1 cellular context compared by ENCODE assay signal in the genomic region with DNA sequence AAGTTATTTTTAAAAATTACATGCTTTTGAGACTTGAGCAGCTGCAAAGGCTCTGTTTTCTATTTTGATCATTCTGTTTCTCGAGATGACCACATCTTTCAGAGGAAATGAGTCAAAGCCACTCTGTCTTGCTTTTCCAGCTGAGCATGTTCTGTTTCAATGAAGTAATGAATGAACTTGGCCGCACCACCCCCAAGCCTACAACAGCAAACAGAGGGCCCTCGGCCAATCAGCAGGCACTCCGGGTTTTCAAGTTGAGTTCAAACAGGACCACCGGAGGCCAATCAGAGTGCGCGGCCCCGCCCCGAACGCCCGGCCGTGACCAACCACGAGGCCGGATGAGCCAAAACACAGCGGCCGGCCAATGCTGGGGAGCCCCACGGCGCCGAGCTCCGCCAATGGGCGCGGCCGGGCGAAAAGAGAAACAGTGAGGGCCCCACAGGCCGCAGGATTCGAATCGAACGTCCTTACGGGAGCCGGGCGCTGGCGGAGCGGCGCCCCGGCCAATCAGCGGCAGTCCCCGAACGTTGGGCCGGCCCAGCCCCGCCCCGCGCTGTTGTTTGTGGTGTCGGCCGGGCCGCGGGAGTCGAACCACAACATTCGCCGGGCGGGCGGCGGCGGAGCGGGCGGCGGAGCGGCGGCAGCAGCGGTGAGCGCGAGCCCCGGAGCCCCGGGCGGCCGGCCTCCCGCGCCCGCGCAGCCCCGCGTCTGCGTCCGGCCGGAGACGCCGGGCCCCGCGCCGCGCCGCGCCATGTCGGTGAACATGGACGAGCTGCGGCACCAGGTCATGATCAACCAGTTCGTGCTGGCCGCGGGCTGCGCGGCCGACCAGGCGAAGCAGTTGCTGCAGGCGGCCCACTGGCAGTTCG.
TF ChIP-seq lines count a peak whose summit lies in the region.

A gene (plus strand): TSS at position 594 of the 869 bp plus-strand sequence. CDS start 158 bp downstream, at position 752.

TF ChIP-seq in HepG2, 621 proteins besides CTCF, POLR2A, EP300 and RAD21 (continued from another document and continues in another):
- TF ChIP-seq, protein P1, sequence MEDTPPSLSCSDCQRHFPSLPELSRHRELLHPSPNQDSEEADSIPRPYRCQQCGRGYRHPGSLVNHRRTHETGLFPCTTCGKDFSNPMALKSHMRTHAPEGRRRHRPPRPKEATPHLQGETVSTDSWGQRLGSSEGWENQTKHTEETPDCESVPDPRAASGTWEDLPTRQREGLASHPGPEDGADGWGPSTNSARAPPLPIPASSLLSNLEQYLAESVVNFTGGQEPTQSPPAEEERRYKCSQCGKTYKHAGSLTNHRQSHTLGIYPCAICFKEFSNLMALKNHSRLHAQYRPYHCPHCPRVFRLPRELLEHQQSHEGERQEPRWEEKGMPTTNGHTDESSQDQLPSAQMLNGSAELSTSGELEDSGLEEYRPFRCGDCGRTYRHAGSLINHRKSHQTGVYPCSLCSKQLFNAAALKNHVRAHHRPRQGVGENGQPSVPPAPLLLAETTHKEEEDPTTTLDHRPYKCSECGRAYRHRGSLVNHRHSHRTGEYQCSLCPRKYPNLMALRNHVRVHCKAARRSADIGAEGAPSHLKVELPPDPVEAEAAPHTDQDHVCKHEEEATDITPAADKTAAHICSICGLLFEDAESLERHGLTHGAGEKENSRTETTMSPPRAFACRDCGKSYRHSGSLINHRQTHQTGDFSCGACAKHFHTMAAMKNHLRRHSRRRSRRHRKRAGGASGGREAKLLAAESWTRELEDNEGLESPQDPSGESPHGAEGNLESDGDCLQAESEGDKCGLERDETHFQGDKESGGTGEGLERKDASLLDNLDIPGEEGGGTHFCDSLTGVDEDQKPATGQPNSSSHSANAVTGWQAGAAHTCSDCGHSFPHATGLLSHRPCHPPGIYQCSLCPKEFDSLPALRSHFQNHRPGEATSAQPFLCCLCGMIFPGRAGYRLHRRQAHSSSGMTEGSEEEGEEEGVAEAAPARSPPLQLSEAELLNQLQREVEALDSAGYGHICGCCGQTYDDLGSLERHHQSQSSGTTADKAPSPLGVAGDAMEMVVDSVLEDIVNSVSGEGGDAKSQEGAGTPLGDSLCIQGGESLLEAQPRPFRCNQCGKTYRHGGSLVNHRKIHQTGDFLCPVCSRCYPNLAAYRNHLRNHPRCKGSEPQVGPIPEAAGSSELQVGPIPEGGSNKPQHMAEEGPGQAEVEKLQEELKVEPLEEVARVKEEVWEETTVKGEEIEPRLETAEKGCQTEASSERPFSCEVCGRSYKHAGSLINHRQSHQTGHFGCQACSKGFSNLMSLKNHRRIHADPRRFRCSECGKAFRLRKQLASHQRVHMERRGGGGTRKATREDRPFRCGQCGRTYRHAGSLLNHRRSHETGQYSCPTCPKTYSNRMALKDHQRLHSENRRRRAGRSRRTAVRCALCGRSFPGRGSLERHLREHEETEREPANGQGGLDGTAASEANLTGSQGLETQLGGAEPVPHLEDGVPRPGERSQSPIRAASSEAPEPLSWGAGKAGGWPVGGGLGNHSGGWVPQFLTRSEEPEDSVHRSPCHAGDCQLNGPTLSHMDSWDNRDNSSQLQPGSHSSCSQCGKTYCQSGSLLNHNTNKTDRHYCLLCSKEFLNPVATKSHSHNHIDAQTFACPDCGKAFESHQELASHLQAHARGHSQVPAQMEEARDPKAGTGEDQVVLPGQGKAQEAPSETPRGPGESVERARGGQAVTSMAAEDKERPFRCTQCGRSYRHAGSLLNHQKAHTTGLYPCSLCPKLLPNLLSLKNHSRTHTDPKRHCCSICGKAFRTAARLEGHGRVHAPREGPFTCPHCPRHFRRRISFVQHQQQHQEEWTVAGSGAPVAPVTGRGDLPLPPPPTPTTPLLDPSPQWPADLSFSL (CRISPR knock-in tag; IDR thresholded peaks at IDR 0.05) = no peak
- TF ChIP-seq ERF (CRISPR knock-in tag; IDR thresholded peaks at IDR 0.05) (no peak), PAX8 (CRISPR knock-in tag; IDR thresholded peaks at IDR 0.05; ENCODE audit: borderline replicate concordance) (no peak), ZNF878 (CRISPR knock-in tag; IDR thresholded peaks at IDR 0.05) (peak; percentile 97), SETDB1 (CRISPR knock-in tag; IDR thresholded peaks at IDR 0.05; ENCODE audit: borderline replicate concordance) (no peak), FOXC1 (CRISPR knock-in tag; IDR thresholded peaks at IDR 0.05; ENCODE audit: borderline replicate concordance) (no peak), ZMYM3 (CRISPR knock-in tag; IDR thresholded peaks at IDR 0.05) (0 out of 2 replicates have a peak, but pooled peaks have one; percentile 36), ZNF660 (CRISPR knock-in tag; IDR thresholded peaks at IDR 0.05; ENCODE audit: borderline replicate concordance, low read depth) (no peak), JUND (CRISPR knock-in tag; IDR thresholded peaks at IDR 0.05) (0 out of 2 replicates have a peak, but pooled peaks have one; percentile 12), PAWR (CRISPR knock-in tag; IDR thresholded peaks at IDR 0.05; ENCODE audit: borderline replicate concordance) (no peak), NFRKB (IDR thresholded peaks at IDR 0.05) (no peak), PHF20 (CRISPR knock-in tag; IDR thresholded peaks at IDR 0.05) (peak; percentile 7; the same call in 1 of the 2 replicates), SRF (IDR thresholded peaks at IDR 0.05; ENCODE audit: low read depth, low read length) (no peak), ZNF20 (CRISPR knock-in tag; IDR thresholded peaks at IDR 0.05) (no peak), YEATS4 (CRISPR knock-in tag; IDR thresholded peaks at IDR 0.05; ENCODE audit: borderline replicate concordance) (peak; percentile 20; the same call in 1 of the 2 replicates), NKX3-1 (CRISPR knock-in tag; IDR thresholded peaks at IDR 0.05) (no peak), RELA (CRISPR knock-in tag; IDR thresholded peaks at IDR 0.05) (no peak), ZNF670 (CRISPR knock-in tag; IDR thresholded peaks at IDR 0.05; ENCODE audit: borderline replicate concordance) (no peak), ZNF562 (CRISPR knock-in tag; IDR thresholded peaks at IDR 0.05; ENCODE audit: borderline replicate concordance) (no peak), ZNF333 (CRISPR knock-in tag; IDR thresholded peaks at IDR 0.05; ENCODE audit: borderline replicate concordance) (peak; percentile 83; the same call in 1 of the 2 replicates), ZKSCAN5 (CRISPR knock-in tag; IDR thresholded peaks at IDR 0.05) (no peak), ZNF446 (CRISPR knock-in tag; IDR thresholded peaks at IDR 0.05) (0 out of 2 replicates have a peak, but pooled peaks have one; percentile 39), ZNF589 (CRISPR knock-in tag; conservative IDR thresholded peaks at IDR 0.05) (peak; percentile 85; the same call in 1 of the 2 replicates), ZMYM4 (CRISPR knock-in tag; IDR thresholded peaks at IDR 0.05) (peak; percentile 94), SMARCC2 (IDR thresholded peaks at IDR 0.05) (no peak), NFE2L1 (CRISPR knock-in tag; IDR thresholded peaks at IDR 0.05; ENCODE audit: borderline replicate concordance) (no peak), HNF4A (CRISPR knock-in tag; IDR thresholded peaks at IDR 0.05) (peak; percentile 19; the same call in 1 of the 2 replicates), ATRX (CRISPR knock-in tag; IDR thresholded peaks at IDR 0.05; ENCODE audit: borderline replicate concordance) (no peak), ZSCAN20 (CRISPR knock-in tag; IDR thresholded peaks at IDR 0.05; ENCODE audit: borderline replicate concordance) (0 out of 2 replicates have a peak, but pooled peaks have one; percentile 71), ZC3H4 (CRISPR knock-in tag; IDR thresholded peaks at IDR 0.05; ENCODE audit: borderline replicate concordance) (no peak), SYNCRIP (IDR thresholded peaks at IDR 0.05; ENCODE audit: insufficient read depth, low read depth, low read length) (no peak), ZNF644 (CRISPR knock-in tag; IDR thresholded peaks at IDR 0.05; ENCODE audit: low read depth) (no peak), CREM (IDR thresholded peaks at IDR 0.05) (peak; percentile 55), CREM (CRISPR knock-in tag; IDR thresholded peaks at IDR 0.05) (no peak), ZNF329 (CRISPR knock-in tag; IDR thresholded peaks at IDR 0.05; ENCODE audit: low read depth) (no peak)
- TF ChIP-seq, protein P2, sequence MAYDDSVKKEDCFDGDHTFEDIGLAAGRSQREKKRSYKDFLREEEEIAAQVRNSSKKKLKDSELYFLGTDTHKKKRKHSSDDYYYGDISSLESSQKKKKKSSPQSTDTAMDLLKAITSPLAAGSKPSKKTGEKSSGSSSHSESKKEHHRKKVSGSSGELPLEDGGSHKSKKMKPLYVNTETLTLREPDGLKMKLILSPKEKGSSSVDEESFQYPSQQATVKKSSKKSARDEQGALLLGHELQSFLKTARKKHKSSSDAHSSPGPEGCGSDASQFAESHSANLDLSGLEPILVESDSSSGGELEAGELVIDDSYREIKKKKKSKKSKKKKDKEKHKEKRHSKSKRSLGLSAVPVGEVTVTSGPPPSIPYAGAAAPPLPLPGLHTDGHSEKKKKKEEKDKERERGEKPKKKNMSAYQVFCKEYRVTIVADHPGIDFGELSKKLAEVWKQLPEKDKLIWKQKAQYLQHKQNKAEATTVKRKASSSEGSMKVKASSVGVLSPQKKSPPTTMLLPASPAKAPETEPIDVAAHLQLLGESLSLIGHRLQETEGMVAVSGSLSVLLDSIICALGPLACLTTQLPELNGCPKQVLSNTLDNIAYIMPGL (CRISPR knock-in tag; IDR thresholded peaks at IDR 0.05; ENCODE audit: borderline replicate concordance in 1 of 2, low read depth in 1 of 2) = peak in 1 of 2 experiments; percentile 46; a peak in 1 of 4 replicates
- TF ChIP-seq, protein P3, sequence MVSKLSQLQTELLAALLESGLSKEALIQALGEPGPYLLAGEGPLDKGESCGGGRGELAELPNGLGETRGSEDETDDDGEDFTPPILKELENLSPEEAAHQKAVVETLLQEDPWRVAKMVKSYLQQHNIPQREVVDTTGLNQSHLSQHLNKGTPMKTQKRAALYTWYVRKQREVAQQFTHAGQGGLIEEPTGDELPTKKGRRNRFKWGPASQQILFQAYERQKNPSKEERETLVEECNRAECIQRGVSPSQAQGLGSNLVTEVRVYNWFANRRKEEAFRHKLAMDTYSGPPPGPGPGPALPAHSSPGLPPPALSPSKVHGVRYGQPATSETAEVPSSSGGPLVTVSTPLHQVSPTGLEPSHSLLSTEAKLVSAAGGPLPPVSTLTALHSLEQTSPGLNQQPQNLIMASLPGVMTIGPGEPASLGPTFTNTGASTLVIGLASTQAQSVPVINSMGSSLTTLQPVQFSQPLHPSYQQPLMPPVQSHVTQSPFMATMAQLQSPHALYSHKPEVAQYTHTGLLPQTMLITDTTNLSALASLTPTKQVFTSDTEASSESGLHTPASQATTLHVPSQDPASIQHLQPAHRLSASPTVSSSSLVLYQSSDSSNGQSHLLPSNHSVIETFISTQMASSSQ (IDR thresholded peaks at IDR 0.05; ENCODE audit: low read depth) = no peak
- TF ChIP-seq, protein P3 (CRISPR knock-in tag; IDR thresholded peaks at IDR 0.05; ENCODE audit: borderline replicate concordance) = no peak; the same call in 1 of the 2 replicates
- TF ChIP-seq, protein P4, sequence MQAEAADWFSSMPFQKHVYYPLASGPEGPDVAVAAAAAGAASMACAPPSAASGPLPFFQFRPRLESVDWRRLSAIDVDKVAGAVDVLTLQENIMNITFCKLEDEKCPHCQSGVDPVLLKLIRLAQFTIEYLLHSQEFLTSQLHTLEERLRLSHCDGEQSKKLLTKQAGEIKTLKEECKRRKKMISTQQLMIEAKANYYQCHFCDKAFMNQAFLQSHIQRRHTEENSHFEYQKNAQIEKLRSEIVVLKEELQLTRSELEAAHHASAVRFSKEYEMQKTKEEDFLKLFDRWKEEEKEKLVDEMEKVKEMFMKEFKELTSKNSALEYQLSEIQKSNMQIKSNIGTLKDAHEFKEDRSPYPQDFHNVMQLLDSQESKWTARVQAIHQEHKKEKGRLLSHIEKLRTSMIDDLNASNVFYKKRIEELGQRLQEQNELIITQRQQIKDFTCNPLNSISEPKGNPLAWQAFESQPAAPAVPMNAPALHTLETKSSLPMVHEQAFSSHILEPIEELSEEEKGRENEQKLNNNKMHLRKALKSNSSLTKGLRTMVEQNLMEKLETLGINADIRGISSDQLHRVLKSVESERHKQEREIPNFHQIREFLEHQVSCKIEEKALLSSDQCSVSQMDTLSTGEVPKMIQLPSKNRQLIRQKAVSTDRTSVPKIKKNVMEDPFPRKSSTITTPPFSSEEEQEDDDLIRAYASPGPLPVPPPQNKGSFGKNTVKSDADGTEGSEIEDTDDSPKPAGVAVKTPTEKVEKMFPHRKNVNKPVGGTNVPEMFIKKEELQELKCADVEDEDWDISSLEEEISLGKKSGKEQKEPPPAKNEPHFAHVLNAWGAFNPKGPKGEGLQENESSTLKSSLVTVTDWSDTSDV (CRISPR knock-in tag; IDR thresholded peaks at IDR 0.05) = no peak
- TF ChIP-seq, protein P5, sequence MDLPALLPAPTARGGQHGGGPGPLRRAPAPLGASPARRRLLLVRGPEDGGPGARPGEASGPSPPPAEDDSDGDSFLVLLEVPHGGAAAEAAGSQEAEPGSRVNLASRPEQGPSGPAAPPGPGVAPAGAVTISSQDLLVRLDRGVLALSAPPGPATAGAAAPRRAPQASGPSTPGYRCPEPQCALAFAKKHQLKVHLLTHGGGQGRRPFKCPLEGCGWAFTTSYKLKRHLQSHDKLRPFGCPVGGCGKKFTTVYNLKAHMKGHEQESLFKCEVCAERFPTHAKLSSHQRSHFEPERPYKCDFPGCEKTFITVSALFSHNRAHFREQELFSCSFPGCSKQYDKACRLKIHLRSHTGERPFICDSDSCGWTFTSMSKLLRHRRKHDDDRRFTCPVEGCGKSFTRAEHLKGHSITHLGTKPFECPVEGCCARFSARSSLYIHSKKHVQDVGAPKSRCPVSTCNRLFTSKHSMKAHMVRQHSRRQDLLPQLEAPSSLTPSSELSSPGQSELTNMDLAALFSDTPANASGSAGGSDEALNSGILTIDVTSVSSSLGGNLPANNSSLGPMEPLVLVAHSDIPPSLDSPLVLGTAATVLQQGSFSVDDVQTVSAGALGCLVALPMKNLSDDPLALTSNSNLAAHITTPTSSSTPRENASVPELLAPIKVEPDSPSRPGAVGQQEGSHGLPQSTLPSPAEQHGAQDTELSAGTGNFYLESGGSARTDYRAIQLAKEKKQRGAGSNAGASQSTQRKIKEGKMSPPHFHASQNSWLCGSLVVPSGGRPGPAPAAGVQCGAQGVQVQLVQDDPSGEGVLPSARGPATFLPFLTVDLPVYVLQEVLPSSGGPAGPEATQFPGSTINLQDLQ (CRISPR knock-in tag; IDR thresholded peaks at IDR 0.05) = no peak
